Comparison of ENCODE assay signal across 31 cellular contexts in the genomic region with DNA sequence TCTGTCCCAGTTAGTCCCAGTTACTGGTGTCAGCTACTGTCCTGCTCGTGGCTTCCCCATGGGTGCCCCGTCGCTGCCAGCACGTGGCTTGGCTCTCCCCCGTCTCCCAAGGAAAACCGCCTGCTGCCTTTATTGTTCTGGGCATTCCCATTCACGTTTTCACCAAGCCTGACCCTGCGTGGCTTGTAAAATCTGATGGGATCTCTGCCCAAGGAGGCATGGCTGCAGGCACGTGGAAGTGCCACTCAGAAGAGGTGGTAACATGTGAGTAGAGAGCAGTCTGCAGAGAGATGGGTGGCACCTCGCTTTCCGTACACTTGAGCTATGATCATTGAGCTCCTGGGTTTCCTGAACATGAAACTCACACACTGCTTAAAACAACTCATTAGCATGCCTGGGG.
"Had no signal": no experiment of that assay in that cellular context is flagged by ENCODE, and none has a peak within 500 bp of the region (broad histone marks: within the 10 kb centered on the region; RNA-seq: fewer than 3 reads in every experiment).

No MANE protein-coding gene starts in this region.

- ATAC-seq: foreskin keratinocyte; left lobe of liver; naive thymus-derived CD4-positive, alpha-beta T cell; right lobe of liver; stimulated activated memory B cell treated with anti-CD40 and anti-IgM and Interleukin-4, amounts not matched to agents 10 μg/mL and 1 μg/mL and 100 μg/mL, for 72 hours; stimulated activated naive CD8-positive, alpha-beta T cell treated with anti-CD3 and anti-CD28 coated beads, Interleukin-15, amount 100 ng/mL, for 72 hours had no signal

- H3K9me3 Mint-ChIP-seq: activated CD4-positive, alpha-beta T cell treated with anti-CD3 and anti-CD28 coated beads, Interleukin-2, amount 10 ng/mL, durations not matched to agents 7 days and 5 days had no signal

- H3K27ac Mint-ChIP-seq: activated CD4-positive, alpha-beta memory T cell treated with anti-CD3 and anti-CD28 coated beads, Interleukin-2, amount 10 ng/mL, durations not matched to agents 7 days and 5 days; activated CD4-positive, alpha-beta T cell treated with anti-CD3 and anti-CD28 coated beads, Interleukin-2, amount 10 ng/mL, durations not matched to agents 7 days and 5 days; activated naive CD4-positive, alpha-beta T cell treated with anti-CD3 and anti-CD28 coated beads, Interleukin-2, amount 10 ng/mL, durations not matched to agents 7 days and 5 days; activated naive CD8-positive, alpha-beta T cell treated with anti-CD3 and anti-CD28 coated beads, Interleukin-2, amount 10 ng/mL, durations not matched to agents 7 days and 5 days; activated T-cell treated with anti-CD3 and anti-CD28 coated beads, Interleukin-2, amount 50 U/mL, for 24 hours; dendritic cell treated with granulocyte-macrophage colony-stimulating factor and Interleukin-4, amounts not matched to agents 40 ng/mL and 50 ng/mL, for 4 days; immature natural killer cell; naive thymus-derived CD4-positive, alpha-beta T cell; stimulated activated memory B cell treated with anti-CD40 and anti-IgM and Interleukin-4, amounts not matched to agents 10 μg/mL and 1 μg/mL and 100 μg/mL, for 72 hours; stimulated activated naive CD8-positive, alpha-beta T cell treated with anti-CD3 and anti-CD28 coated beads, Interleukin-15, amount 100 ng/mL, for 72 hours had no signal

- FAIRE-seq: astrocyte had no signal

- H3K4me1 ChIP-seq: foreskin keratinocyte, parathyroid adenoma, right lobe of liver, testis, uterus had no signal

- H3K27me3 Mint-ChIP-seq: activated CD4-positive, alpha-beta memory T cell treated with anti-CD3 and anti-CD28 coated beads, Interleukin-2, amount 10 ng/mL, durations not matched to agents 7 days and 5 days; activated CD4-positive, alpha-beta T cell treated with anti-CD3 and anti-CD28 coated beads, Interleukin-2, amount 10 ng/mL, durations not matched to agents 7 days and 5 days; activated naive CD4-positive, alpha-beta T cell treated with anti-CD3 and anti-CD28 coated beads, Interleukin-2, amount 10 ng/mL, durations not matched to agents 7 days and 5 days; activated naive CD8-positive, alpha-beta T cell treated with anti-CD3 and anti-CD28 coated beads, Interleukin-2, amount 10 ng/mL, durations not matched to agents 7 days and 5 days; activated T-cell treated with anti-CD3 and anti-CD28 coated beads, Interleukin-2, amount 50 U/mL, for 24 hours; naive thymus-derived CD4-positive, alpha-beta T cell; stimulated activated memory B cell treated with anti-CD40 and anti-IgM and Interleukin-4, amounts not matched to agents 10 μg/mL and 1 μg/mL and 100 μg/mL, for 72 hours; stimulated activated naive CD8-positive, alpha-beta T cell treated with anti-CD3 and anti-CD28 coated beads, Interleukin-15, amount 100 ng/mL, for 72 hours had no signal

- H3K4me3 ChIP-seq: esophagus muscularis mucosa, heart left ventricle, lung, right lobe of liver, testis, uterus had no signal

- H3K4me3 Mint-ChIP-seq: activated CD4-positive, alpha-beta memory T cell treated with anti-CD3 and anti-CD28 coated beads, Interleukin-2, amount 10 ng/mL, durations not matched to agents 7 days and 5 days; activated CD4-positive, alpha-beta T cell treated with anti-CD3 and anti-CD28 coated beads, Interleukin-2, amount 10 ng/mL, durations not matched to agents 7 days and 5 days; activated naive CD4-positive, alpha-beta T cell treated with anti-CD3 and anti-CD28 coated beads, Interleukin-2, amount 10 ng/mL, durations not matched to agents 7 days and 5 days; activated naive CD8-positive, alpha-beta T cell treated with anti-CD3 and anti-CD28 coated beads, Interleukin-2, amount 10 ng/mL, durations not matched to agents 7 days and 5 days; activated T-cell treated with anti-CD3 and anti-CD28 coated beads, Interleukin-2, amount 50 U/mL, for 24 hours; dendritic cell treated with granulocyte-macrophage colony-stimulating factor and Interleukin-4, amounts not matched to agents 40 ng/mL and 50 ng/mL, for 4 days; immature natural killer cell; naive thymus-derived CD4-positive, alpha-beta T cell; stimulated activated memory B cell treated with anti-CD40 and anti-IgM and Interleukin-4, amounts not matched to agents 10 μg/mL and 1 μg/mL and 100 μg/mL, for 72 hours; stimulated activated naive CD8-positive, alpha-beta T cell treated with anti-CD3 and anti-CD28 coated beads, Interleukin-15, amount 100 ng/mL, for 72 hours had no signal

- H3K27ac ChIP-seq: brain microvascular endothelial cell, esophagus muscularis mucosa, foreskin keratinocyte, heart left ventricle, parathyroid adenoma, right lobe of liver, testis, uterus had no signal

- H3K36me3 Mint-ChIP-seq: activated naive CD4-positive, alpha-beta T cell treated with anti-CD3 and anti-CD28 coated beads, Interleukin-2, amount 10 ng/mL, durations not matched to agents 7 days and 5 days; activated naive CD8-positive, alpha-beta T cell treated with anti-CD3 and anti-CD28 coated beads, Interleukin-2, amount 10 ng/mL, durations not matched to agents 7 days and 5 days; immature natural killer cell; stimulated activated memory B cell treated with anti-CD40 and anti-IgM and Interleukin-4, amounts not matched to agents 10 μg/mL and 1 μg/mL and 100 μg/mL, for 72 hours had no signal

- H3K27me3 ChIP-seq: brain microvascular endothelial cell, esophagus muscularis mucosa, foreskin keratinocyte, heart left ventricle, right lobe of liver, testis, uterus had no signal

- DNase-seq: activated CD4-positive, alpha-beta memory T cell treated with anti-CD3 and anti-CD28 coated beads, Interleukin-2, amount 10 ng/mL, durations not matched to agents 7 days and 5 days; activated CD4-positive, alpha-beta T cell treated with anti-CD3 and anti-CD28 coated beads for 1 hour; activated CD4-positive, alpha-beta T cell treated with anti-CD3 and anti-CD28 coated beads, Interleukin-2, amount 10 ng/mL, durations not matched to agents 7 days and 5 days; activated CD8-positive, alpha-beta memory T cell treated with anti-CD3 and anti-CD28 coated beads, Interleukin-2, amount 50 U/mL, for 48 hours; activated gamma-delta T cell; activated naive CD4-positive, alpha-beta T cell treated with anti-CD3 and anti-CD28 coated beads, Interleukin-2, amount 10 ng/mL, durations not matched to agents 7 days and 5 days; activated naive CD8-positive, alpha-beta T cell treated with anti-CD3 and anti-CD28 coated beads, Interleukin-2, amount 10 ng/mL, durations not matched to agents 7 days and 5 days; activated T-cell treated with anti-CD3 and anti-CD28 coated beads, Interleukin-2, amount 50 U/mL, for 24 hours; brain microvascular endothelial cell; effector CD4-positive, alpha-beta T cell; foreskin keratinocyte; heart left ventricle; immature natural killer cell; naive thymus-derived CD4-positive, alpha-beta T cell; occipital lobe; right lobe of liver; stimulated activated CD4-positive, alpha-beta T cell treated with anti-CD3 and anti-CD28 coated beads, Interleukin-12 subunit alpha, Interleukin-12 subunit beta, amount 100 ng/mL, for 4 hours; stimulated activated CD4-positive, alpha-beta T cell treated with anti-CD3 and anti-CD28 coated beads, Interleukin-4, amount 100 ng/mL, for 4 hours; stimulated activated CD8-positive, alpha-beta memory T cell treated with anti-CD3 and anti-CD28 coated beads, Interleukin-4, amount 100 ng/mL, for 48 hours; stimulated activated naive CD8-positive, alpha-beta T cell treated with anti-CD3 and anti-CD28 coated beads, Interleukin-15, amount 100 ng/mL, for 72 hours; T-helper 2 cell; testis; trophoblast cell; uterus had no signal

- H3K9ac ChIP-seq: parathyroid adenoma had no signal

- H3K79me2 ChIP-seq: parathyroid adenoma had no signal

- H3K4me1 Mint-ChIP-seq: activated CD4-positive, alpha-beta memory T cell treated with anti-CD3 and anti-CD28 coated beads, Interleukin-2, amount 10 ng/mL, durations not matched to agents 7 days and 5 days; activated CD4-positive, alpha-beta T cell treated with anti-CD3 and anti-CD28 coated beads, Interleukin-2, amount 10 ng/mL, durations not matched to agents 7 days and 5 days; activated naive CD4-positive, alpha-beta T cell treated with anti-CD3 and anti-CD28 coated beads, Interleukin-2, amount 10 ng/mL, durations not matched to agents 7 days and 5 days; activated naive CD8-positive, alpha-beta T cell treated with anti-CD3 and anti-CD28 coated beads, Interleukin-2, amount 10 ng/mL, durations not matched to agents 7 days and 5 days; immature natural killer cell; naive thymus-derived CD4-positive, alpha-beta T cell; stimulated activated memory B cell treated with anti-CD40 and anti-IgM and Interleukin-4, amounts not matched to agents 10 μg/mL and 1 μg/mL and 100 μg/mL, for 72 hours; stimulated activated naive CD8-positive, alpha-beta T cell treated with anti-CD3 and anti-CD28 coated beads, Interleukin-15, amount 100 ng/mL, for 72 hours had no signal

- H3K36me3 ChIP-seq: brain microvascular endothelial cell, esophagus muscularis mucosa, heart left ventricle, right lobe of liver, uterus had no signal

- H3K9me3 ChIP-seq: esophagus muscularis mucosa, right lobe of liver, testis had no signal

- H2AFZ ChIP-seq: parathyroid adenoma had no signal
